Comparison of ENCODE assay signal across 8 cellular contexts in genomic region chr1:184972281-184973055, GRCh38. TPM values are rescaled to one million over a fixed set of nuclear protein-coding genes. Genes with fewer than 3 reads are reported as not detected.
DNase-seq lines count a peak whose midpoint lies in the region; ATAC-seq and TF ChIP-seq lines count a peak whose summit lies in the region.

No MANE protein-coding gene starts in this region.

- H2AK9ac ChIP-seq in IMR-90 (replicated peaks; ENCODE audit: low read depth, low read length, poor library complexity): no peak overlapping the region

- no peaks in the 10 kb centered on the region for H3K9me3 Mint-ChIP-seq in naive B cell

- BruUV-seq in IMR-90 (replicated peaks; lab: Mats Ljungman, UMichigan) (TSS peak; percentile 49), mammary epithelial cell (replicated peaks; lab: Mats Ljungman, UMichigan) (TSS peak; percentile 74)

- H3K9me3 ChIP-seq in IMR-90 (ENCODE audit: control insufficient read depth, insufficient read depth, low read length) (no peaks in the 10 kb centered on the region), mammary epithelial cell (replicated peaks; ENCODE audit: insufficient read depth, low read length) (no peaks in the 10 kb centered on the region)

- peak overlapping the region; percentile 15 for H2BK5ac ChIP-seq in IMR-90 (ENCODE audit: low read depth, low read length, poor library complexity, severe bottlenecking)

- peaks cover 9 to 14% (median 10%) of the 10 kb centered on the region in 3 donors for H3K27me3 Mint-ChIP-seq in naive B cell

- H2BK15ac ChIP-seq in IMR-90 (ENCODE audit: low read depth, low read length): peak overlapping the region; percentile 83; the same call in 1 of the 3 replicates

- no peaks in the 10 kb centered on the region for H3K79me2 ChIP-seq in mammary epithelial cell (ENCODE audit: insufficient read depth, low read length)

- TF ChIP-seq CTCF in IMR-90 (conservative IDR thresholded peaks at IDR 0.05; ENCODE audit: low read depth, low read length) (no peak), mammary epithelial cell (conservative IDR thresholded peaks at IDR 0.05 in 1 of 2, IDR thresholded peaks at IDR 0.05 in 1 of 2; ENCODE audit: extremely low read depth in 1 of 2, insufficient read depth in 1 of 2, low read depth in 1 of 2, low read length in 2 of 2) (no peak)

- H3K14ac ChIP-seq in IMR-90 (replicated peaks; ENCODE audit: low read depth, low read length): peak overlapping the region; percentile 45; the same call in 1 of the 2 replicates

- H3K9me1 ChIP-seq in IMR-90 (ENCODE audit: insufficient read depth, low read length): peaks cover 14% of the 10 kb centered on the region; the same call in 1 of the 2 replicates

- H3K4me1 Mint-ChIP-seq in naive B cell: peaks cover 9 to 26% (median 10%) of the 10 kb centered on the region in 3 donors

- TF ChIP-seq POLR2A in IMR-90 (IDR thresholded peaks at IDR 0.05; ENCODE audit: low read depth, low read length): no peak

- H3K9ac ChIP-seq in IMR-90 (ENCODE audit: low read depth, low read length) (peak overlapping the region; percentile 80; the same call in 1 of the 2 replicates), mammary epithelial cell (ENCODE audit: insufficient read depth, low read length) (peak overlapping the region; percentile 84)

- peak overlapping the region; percentile 78; the same call in 1 of the 2 replicates for H3K23ac ChIP-seq in IMR-90 (ENCODE audit: low read depth, low read length)

- peak; percentile 27 for DNase-seq in AG20443 (ENCODE audit: low spot score)
- DNase-seq in IMR-90: peak; percentile 71
- DNase-seq in mammary epithelial cell: peak; percentile 32
- DNase-seq in naive B cell: no peak
- no peak for DNase-seq in A172 (ENCODE audit: low spot score)
- no peak for DNase-seq in nucleus accumbens (lab: John Stamatoyannopoulos, UW)
- no peak for DNase-seq in stimulated activated CD4-positive, alpha-beta T cell treated with anti-CD3 and anti-CD28 coated beads, Interleukin-2, amount 100 ng/mL, for 24 hours
- no peak for DNase-seq in NCI-H1436 treated with DMSO at 0.1 percent for 48 hours (lab: John Stamatoyannopoulos, UW)

- in situ Hi-C loops in IMR-90 (cut with MboI; ENCODE audit: low sequenced_read_pairs): no loop called here
- in situ Hi-C loops in mammary epithelial cell (cut with MboI; ENCODE audit: low sequenced_read_pairs in 2 of 2): no loop called here

- H4K8ac ChIP-seq in IMR-90 (ENCODE audit: low read depth in 2 of 2, low read length in 2 of 2): no peak overlapping the region; a peak in 1 of 4 replicates

- no peaks in the 10 kb centered on the region for H3K36me3 ChIP-seq in IMR-90 (ENCODE audit: control insufficient read depth, insufficient read depth, low read length)
- no peaks in the 10 kb centered on the region for H3K36me3 ChIP-seq in mammary epithelial cell (ENCODE audit: insufficient read depth, low read length)

- H4K20me1 ChIP-seq in IMR-90 (ENCODE audit: insufficient read depth, low read length) (no peaks in the 10 kb centered on the region), mammary epithelial cell (ENCODE audit: insufficient read depth, low read length) (no peaks in the 10 kb centered on the region)

- H3K4ac ChIP-seq in IMR-90 (ENCODE audit: low read depth, low read length): no peak overlapping the region

- H4K5ac ChIP-seq in IMR-90 (ENCODE audit: low read depth, low read length): peak overlapping the region; percentile 38; the same call in 1 of the 2 replicates

- dilution Hi-C loops in IMR-90 (cut with HindIII; ENCODE audit: low sequenced_read_pairs, unreplicated experiment) (no loop called here), mammary epithelial cell (cut with HindIII; ENCODE audit: low sequenced_read_pairs) (no loop called here)

- no peak overlapping the region for H3K27ac Mint-ChIP-seq in naive B cell

- H2AFZ ChIP-seq in IMR-90 (replicated peaks; ENCODE audit: low read length, poor library complexity) (no peak overlapping the region), mammary epithelial cell (ENCODE audit: low read depth, low read length) (peak overlapping the region; percentile 47)

- H2BK20ac ChIP-seq in IMR-90 (ENCODE audit: low read depth, low read length): peak overlapping the region; percentile 57; the same call in 1 of the 2 replicates

- H3K27ac ChIP-seq in IMR-90 (ENCODE audit: insufficient read depth, low read length) (no peak overlapping the region), mammary epithelial cell (ENCODE audit: insufficient read depth, low read depth, low read length) (peak overlapping the region; percentile 7)

- CTCF ChIA-PET in IMR-90 (lab: Yijun Ruan, JAX): interaction anchor here (2.5 kb wide), 1 partner anchor 11 kb away, joined by 12 read pairs; no protein-coding TSS in a partner anchor
- CTCF ChIA-PET in mammary epithelial cell (lab: Charles Lee; ENCODE audit: low non-redundant PET): no interaction called here

- H3K4me1 ChIP-seq in IMR-90 (ENCODE audit: control insufficient read depth, insufficient read depth, low read length): peaks cover 11% of the 10 kb centered on the region
- H3K4me1 ChIP-seq in mammary epithelial cell (ENCODE audit: insufficient read depth, low read length): peaks cover 17% of the 10 kb centered on the region

- no peaks in the 10 kb centered on the region for H3K36me3 Mint-ChIP-seq in naive B cell

- H2AK5ac ChIP-seq in IMR-90 (ENCODE audit: low read depth, low read length): no peak overlapping the region

- POLR2A ChIA-PET in IMR-90 (lab: Charles Lee; ENCODE audit: unreplicated experiment): interaction anchor here (0.7 kb wide), 1 partner anchor 49 kb away, joined by 3 read pairs; no protein-coding TSS in a partner anchor

- no peak overlapping the region; the same call in 1 of the 2 replicates for H4K91ac ChIP-seq in IMR-90 (ENCODE audit: insufficient read depth, low read depth, low read length)

- peak overlapping the region; percentile 99; the same call in 1 of the 2 replicates for H2BK120ac ChIP-seq in IMR-90 (ENCODE audit: low read depth, low read length)

- peak overlapping the region; percentile 57; the same call in 1 of the 2 replicates for H3K18ac ChIP-seq in IMR-90 (ENCODE audit: low read depth, low read length)

- H3K4me2 ChIP-seq in IMR-90 (ENCODE audit: low read depth, low read length): peak overlapping the region; percentile 92
- H3K4me2 ChIP-seq in mammary epithelial cell (ENCODE audit: insufficient read depth, low read depth, low read length): peak overlapping the region; percentile 97

- no CpG with 5 or more reads among the region's 4 CpGs for WGBS in IMR-90 (ENCODE audit: extremely low coverage in 2 of 2, insufficient read length in 1 of 2), 2 experiments
- 31% methylated on average over 4 of the region's 4 CpGs for WGBS in mammary epithelial cell (ENCODE audit: low coverage, missing lambda C conversion rate)

- ATAC-seq in IMR-90 (ENCODE audit: low read depth) (peak; percentile 10; the same call in 1 of the 2 replicates), naive B cell (ENCODE audit: low read depth in 2 of 2) (no peak)

- peak overlapping the region in 7 of 8 donors; percentile 84 to 97 (median 91) for H3K4me3 Mint-ChIP-seq in naive B cell

- peaks cover 16 to 48% of the 10 kb centered on the region in 2 experiments; a peak in 3 of 4 replicates for H3K79me1 ChIP-seq in IMR-90 (ENCODE audit: low read depth in 1 of 2, low read length in 2 of 2)

- H3K27me3 ChIP-seq in IMR-90 (ENCODE audit: control insufficient read depth, insufficient read depth, low read length) (no peaks in the 10 kb centered on the region), mammary epithelial cell (ENCODE audit: insufficient read depth, low read length) (no peaks in the 10 kb centered on the region)

- peak overlapping the region; percentile 74; the same call in 1 of the 2 replicates for H3K4me3 ChIP-seq in IMR-90 (ENCODE audit: insufficient read depth, low read depth, low read length)
- peak overlapping the region; percentile 74 to 82 (median 81) for H3K4me3 ChIP-seq in mammary epithelial cell (replicated peaks in 1 of 3; ENCODE audit: insufficient read depth in 1 of 3, low read depth in 2 of 3, low read length in 3 of 3)

- TF ChIP-seq RAD21 in IMR-90 (IDR thresholded peaks at IDR 0.05; ENCODE audit: low read length): no peak

- peak overlapping the region; percentile 97; the same call in 1 of the 2 replicates for H3K56ac ChIP-seq in IMR-90 (ENCODE audit: extremely low read depth, insufficient read depth, low read length)

- intact Hi-C loops in IMR-90 (cut with micrococcal nuclease) (loop anchor here (5.0 kb wide), 1 partner anchor 65 kb away; no protein-coding TSS in a partner anchor), mammary epithelial cell (cut with micrococcal nuclease) (loop anchor here (2.0 to 10.0 kb wide), 5 partner anchors 80 to 248 kb away; partner anchors contain the start of genes SWT1 and TRMT1L)

TF ChIP-seq in IMR-90, 13 proteins besides CTCF, POLR2A, EP300 and RAD21:
- no peak for TF ChIP-seq USF2 (IDR thresholded peaks at IDR 0.05; ENCODE audit: low read depth, low read length)
- 0 out of 2 replicates have a peak, but pooled peaks have one; percentile 15 for TF ChIP-seq CEBPB (IDR thresholded peaks at IDR 0.05; ENCODE audit: low read depth, low read length)

RNA-seq across cellular contexts. Expression of gene NIBAN1, which starts 1.8 kb away (rescaled TPM):
- total RNA-seq in IMR-90 (2012; rRNA removed) (10.0 and 10.3 TPM in 2 replicates), mammary epithelial cell (10 to 100 TPM; 35.8 to 70.3 TPM)
- polyA plus RNA-seq in IMR-90 (2012; rRNA removed) (3.2 and 4.0 TPM in 2 replicates), mammary epithelial cell (3.2 TPM), naive B cell (ENCODE audit: low read depth in 6 of 6) (1 to 10 TPM in 1 of 6 donors, under 1 TPM in 4, not detected in 1; 0.13 to 1.3 (median 0.34) TPM)
- 1.6 and 1.8 TPM in 2 replicates for polyA plus RNA-seq in IMR-90 (2012; cell fraction: cytosol; rRNA removed)
- polyA plus RNA-seq in IMR-90 (2012; cell fraction: nucleus; rRNA removed; ENCODE audit: low replicate concordance): 0.94 and 4.1 TPM in 2 replicates
- 8.3 TPM for polyA minus RNA-seq in mammary epithelial cell
- total RNA-seq in A172 (2014; rRNA removed; shearing (Covaris generic)): 25.9 and 34.5 TPM in 2 replicates

Comparison
In these comparisons a context has a peak if more than half of its experiments do, and no peak if none do; other contexts are left out.
1. DNase-seq: peak in AG20443 (single experiment), IMR-90 (single experiment) and mammary epithelial cell (single experiment); none in naive B cell (single experiment), A172 (single experiment), nucleus accumbens (0 of 56), stimulated activated CD4-positive, alpha-beta T cell treated with anti-CD3 and anti-CD28 coated beads, Interleukin-2, amount 100 ng/mL, for 24 hours (0 of 2) and NCI-H1436 treated with DMSO at 0.1 percent for 48 hours (single experiment).